In genomic region chr6:32111424-32112066, GRCh38 we compare ENCODE assay signal across 19 cellular contexts. TPM values are rescaled to one million over a fixed set of nuclear protein-coding genes. Genes with fewer than 3 reads are reported as not detected.
DNase-seq lines count a peak whose midpoint lies in the region; ATAC-seq and TF ChIP-seq lines count a peak whose summit lies in the region.
"Had no signal": no experiment of that assay in that cellular context is flagged by ENCODE, and none has a peak within 500 bp of the region (broad histone marks: within the 10 kb centered on the region; RNA-seq: fewer than 3 reads in every experiment).

No MANE protein-coding gene starts in this region.

- no peaks in the 10 kb centered on the region for H3K9me3 Mint-ChIP-seq in central memory CD8-positive, alpha-beta T cell
- H3K9me3 Mint-ChIP-seq: activated T-helper 2 cell treated with anti-CD3 and anti-CD28 coated beads, Interferon-gamma antibody, Interleukin-2, Interleukin-4, amounts not matched to agents 10 μg/mL and 5 μg/mL and 100 μg/mL, durations not matched to agents 14 hours and 24 hours and 36 hours; dendritic cell treated with granulocyte-macrophage colony-stimulating factor and Interleukin-4, amounts not matched to agents 40 ng/mL and 50 ng/mL, for 4 days; neural crest cell had no signal

- peaks cover 35% of the 10 kb centered on the region for H3K4me1 Mint-ChIP-seq in central memory CD8-positive, alpha-beta T cell

- H3K79me1 ChIP-seq in mesenchymal stem cell (replicated peaks; ENCODE audit: low read length, poor library complexity, severe bottlenecking) = peaks cover 3% of the 10 kb centered on the region

- H2AFZ ChIP-seq in mesenchymal stem cell (ENCODE audit: low read depth, low read length) = no peak overlapping the region

- no peak overlapping the region for H3K4me2 ChIP-seq in mesenchymal stem cell (ENCODE audit: low read length, poor library complexity, severe bottlenecking)

- no peak overlapping the region for H3K27ac ChIP-seq in HEK293 (ENCODE audit: extremely low read depth, low read depth, low read length)
- no peak overlapping the region for H3K27ac ChIP-seq in mesenchymal stem cell (ENCODE audit: low read length, poor library complexity, severe bottlenecking)
- H3K27ac ChIP-seq in stomach = peak overlapping the region in 4 of 5 donors; percentile 75 to 85 (median 79)
- H3K27ac ChIP-seq: right lobe of liver had no signal

- H3K4me3 ChIP-seq in HEK293 (ENCODE audit: low read depth, low read length) (no peak overlapping the region), mesenchymal stem cell (ENCODE audit: insufficient read depth in 1 of 2, low read depth in 1 of 2, low read length in 2 of 2) (peak overlapping the region in 1 of 2 experiments; percentile 2), stomach (no peak overlapping the region)
- H3K4me3 ChIP-seq: right lobe of liver had no signal

- H3K4me1 ChIP-seq in HEK293 (ENCODE audit: control insufficient read depth, insufficient read depth, low read length) = peaks cover 9% of the 10 kb centered on the region; the same call in 1 of the 2 replicates
- H3K4me1 ChIP-seq in mesenchymal stem cell (ENCODE audit: control insufficient read depth, insufficient read depth, low read depth, low read length) = peaks cover 15% of the 10 kb centered on the region
- peaks cover 46 to 83% (median 63%) of the 10 kb centered on the region in 4 donors for H3K4me1 ChIP-seq in stomach

- H2BK120ac ChIP-seq in mesenchymal stem cell (ENCODE audit: low read depth, low read length) = no peak overlapping the region

- peaks cover 3% of the 10 kb centered on the region for H3K36me3 Mint-ChIP-seq in central memory CD8-positive, alpha-beta T cell (ENCODE audit: insufficient read depth)

- no peak overlapping the region for H4K8ac ChIP-seq in mesenchymal stem cell (ENCODE audit: low read length)

- ATAC-seq in central memory CD8-positive, alpha-beta T cell (replicated peaks; ENCODE audit: extremely low read depth, poor library complexity, severe bottlenecking) = no peak
- no peak for ATAC-seq in GM21528 (IDR thresholded peaks at IDR 0.05; ENCODE audit: low FRiP score, unreplicated experiment)
- ATAC-seq: activated CD8-positive, alpha-beta T cell treated with anti-CD3 and anti-CD28 coated beads, Interleukin-2, amount 10 ng/mL, durations not matched to agents 7 days and 5 days had no signal

- peaks cover 27% of the 10 kb centered on the region for H3K27me3 Mint-ChIP-seq in central memory CD8-positive, alpha-beta T cell

- H3K27ac Mint-ChIP-seq in central memory CD8-positive, alpha-beta T cell (ENCODE audit: low read depth) = peak overlapping the region; percentile 13
- H3K27ac Mint-ChIP-seq: activated CD8-positive, alpha-beta T cell treated with anti-CD3 and anti-CD28 coated beads, Interleukin-2, amount 10 ng/mL, durations not matched to agents 7 days and 5 days; activated T-helper 2 cell treated with anti-CD3 and anti-CD28 coated beads, Interferon-gamma antibody, Interleukin-2, Interleukin-4, amounts not matched to agents 10 μg/mL and 5 μg/mL and 100 μg/mL, durations not matched to agents 14 hours and 24 hours and 36 hours; dendritic cell treated with granulocyte-macrophage colony-stimulating factor and Interleukin-4, amounts not matched to agents 40 ng/mL and 50 ng/mL, for 4 days had no signal

- POLR2A ChIA-PET in HEK293 (lab: Yijun Ruan, JAX) = interaction anchor here (0.8 to 1.6 kb wide), 6 partner anchors 17 to 139 kb away, joined by 3 to 8 read pairs (median 4); partner anchors contain the start of genes ATF6B, DXO and FKBPL

- H4K91ac ChIP-seq in mesenchymal stem cell (ENCODE audit: low read length) = no peak overlapping the region

- TF ChIP-seq POLR2A in stomach (IDR thresholded peaks at IDR 0.05) = no peak

- H2BK5ac ChIP-seq in mesenchymal stem cell (ENCODE audit: low read depth, low read length, poor library complexity, severe bottlenecking) = no peak overlapping the region

- H3K18ac ChIP-seq in mesenchymal stem cell (ENCODE audit: low read depth in 1 of 2, low read length in 2 of 2) = no peak overlapping the region

- no peak overlapping the region for H3K14ac ChIP-seq in mesenchymal stem cell (ENCODE audit: low read length in 2 of 2)

- H3K9ac ChIP-seq in mesenchymal stem cell (ENCODE audit: low read length) = peak overlapping the region; percentile 87

- no peak overlapping the region for H2AK5ac ChIP-seq in mesenchymal stem cell (ENCODE audit: low read length, severe bottlenecking)

- H2BK12ac ChIP-seq in mesenchymal stem cell (ENCODE audit: low read length in 2 of 2) = no peak overlapping the region

- H3K4ac ChIP-seq in mesenchymal stem cell (ENCODE audit: low read depth in 1 of 2, low read length in 2 of 2) = no peak overlapping the region

- H3K9me3 ChIP-seq in HEK293 (ENCODE audit: control insufficient read depth, insufficient read depth, low read depth, low read length) = no peaks in the 10 kb centered on the region
- no peaks in the 10 kb centered on the region for H3K9me3 ChIP-seq in mesenchymal stem cell (ENCODE audit: control insufficient read depth, low read length)
- H3K9me3 ChIP-seq in stomach = no peaks in the 10 kb centered on the region
- H3K9me3 ChIP-seq: right lobe of liver had no signal

- no peak for DNase-seq in central memory CD8-positive, alpha-beta T cell (ENCODE audit: low spot score in 2 of 2)
- DNase-seq in mesenchymal stem cell = no peak
- no peak for DNase-seq in stomach
- no peak for DNase-seq in GM03348 (ENCODE audit: low spot score)
- no peak for DNase-seq in activated CD4-positive, alpha-beta T cell treated with anti-CD3 and anti-CD28 coated beads for 1 hour
- no peak for DNase-seq in NCI-H2107 (lab: John Stamatoyannopoulos, UW)
- DNase-seq: activated CD8-positive, alpha-beta T cell treated with anti-CD3 and anti-CD28 coated beads, Interleukin-2, amount 10 ng/mL, durations not matched to agents 7 days and 5 days; Calu3; HCEC 1CT; MM.1S; NCI-H2029; NCI-H526; right lobe of liver; stimulated activated CD4-positive, alpha-beta T cell treated with anti-CD3 and anti-CD28 coated beads, Interleukin-4, amount 100 ng/mL, for 4 hours had no signal

- H3K27me3 ChIP-seq in mesenchymal stem cell (ENCODE audit: control insufficient read depth in 1 of 2, insufficient read depth in 1 of 2, low read length in 2 of 2) (peaks cover 0 to 44% of the 10 kb centered on the region in 2 experiments), stomach (peaks cover 0 to 5% (median 0%) of the 10 kb centered on the region in 3 donors)
- H3K27me3 ChIP-seq: right lobe of liver had no signal

- no peak for TF ChIP-seq EP300 in stomach (IDR thresholded peaks at IDR 0.05)

- intact Hi-C loops in stomach (cut with DNase I; ENCODE audit: low total_unique reads) = no loop called here

- H3K36me3 ChIP-seq in HEK293 (ENCODE audit: control insufficient read depth in 2 of 2, insufficient read depth in 1 of 2, low read length in 2 of 2) = peaks cover 7 to 28% of the 10 kb centered on the region in 2 experiments; a peak in 2 of 3 replicates
- H3K36me3 ChIP-seq in mesenchymal stem cell (ENCODE audit: control insufficient read depth in 1 of 2, insufficient read depth in 2 of 2, low read depth in 1 of 2, low read length in 2 of 2) = peaks cover 18 to 29% of the 10 kb centered on the region in 2 experiments
- H3K36me3 ChIP-seq in stomach = peaks cover 7 to 23% (median 19%) of the 10 kb centered on the region in 4 donors

- H3K4me3 Mint-ChIP-seq in central memory CD8-positive, alpha-beta T cell = no peak overlapping the region
- H3K4me3 Mint-ChIP-seq: activated CD8-positive, alpha-beta T cell treated with anti-CD3 and anti-CD28 coated beads, Interleukin-2, amount 10 ng/mL, durations not matched to agents 7 days and 5 days; dendritic cell treated with granulocyte-macrophage colony-stimulating factor and Interleukin-4, amounts not matched to agents 40 ng/mL and 50 ng/mL, for 4 days; neural crest cell had no signal

- CTCF ChIA-PET in HEK293 (lab: Yijun Ruan, JAX) = interaction anchor here (0.6 to 2.1 kb wide), 6 partner anchors 26 to 58 kb away, joined by 3 to 6 read pairs (median 4); no protein-coding TSS in a partner anchor

- H2BK15ac ChIP-seq in mesenchymal stem cell (ENCODE audit: low read depth, poor library complexity, severe bottlenecking) = no peak overlapping the region

- H3K23ac ChIP-seq in mesenchymal stem cell (ENCODE audit: low read length in 2 of 2) = no peak overlapping the region

- 98% methylated on average over 7 of the region's 7 CpGs for WGBS in mesenchymal stem cell
- WGBS in stomach, 5 donors = 40 to 66% (median 51%) methylated on average over 7 of the region's 7 CpGs

- TF ChIP-seq CTCF in HEK293 (tag by site-specific recombination; IDR thresholded peaks at IDR 0.05) (no peak), stomach (IDR thresholded peaks at IDR 0.05) (no peak)

TF ChIP-seq in HEK293, 187 proteins besides CTCF, POLR2A, EP300 and RAD21:
- TF ChIP-seq ZNF366 (tag by site-specific recombination; conservative IDR thresholded peaks at IDR 0.05) = 0 out of 2 replicates have a peak, but pooled peaks have one; percentile 19
- no peak for TF ChIP-seq ZNF404 (tag by site-specific recombination; IDR thresholded peaks at IDR 0.05)

RNA-seq across cellular contexts. Expression of gene TNXB, which starts 2.4 kb away (rescaled TPM):
- polyA plus RNA-seq in mesenchymal stem cell (2013, experiment 1 of 2) = 3.9 TPM
- 3.2 TPM for polyA plus RNA-seq in mesenchymal stem cell (2013, experiment 2 of 2)
- 100 to 1,000 TPM in 1 of 5 donors, 10 to 100 TPM in 4; 43.8 to 408 (median 71.0) TPM for total RNA-seq in stomach
- polyA plus RNA-seq in stomach = 10 to 100 TPM; 15.1 to 17.7 (median 15.7) TPM

RNA-seq across cellular contexts. Expression of gene ATF6B, which starts 16.5 kb away (rescaled TPM):
- 68.3 TPM for polyA plus RNA-seq in mesenchymal stem cell (2013, experiment 1 of 2)
- polyA plus RNA-seq in mesenchymal stem cell (2013, experiment 2 of 2) = 66.3 TPM
- 100 to 1,000 TPM in 2 of 5 donors, 10 to 100 TPM in 3; 22.8 to 718 (median 73.3) TPM for total RNA-seq in stomach
- polyA plus RNA-seq in stomach = 10 to 100 TPM; 20.9 to 48.1 (median 24.4) TPM

RNA-seq across cellular contexts. Expression of gene FKBPL, which starts 18.5 kb away (rescaled TPM):
- polyA plus RNA-seq in mesenchymal stem cell (2013, experiment 1 of 2) = 4.3 TPM
- polyA plus RNA-seq in mesenchymal stem cell (2013, experiment 2 of 2) = 4.3 TPM
- total RNA-seq in stomach = 1 to 10 TPM in 2 of 5 donors, under 1 TPM in 1, not detected in 2; 0.45 to 3.3 (median 3.2) TPM
- polyA plus RNA-seq in stomach = 1 to 10 TPM; 2.7 to 9.6 (median 8.5) TPM

RNA-seq across cellular contexts. Expression of gene PRRT1, which starts 40.2 kb away (rescaled TPM):
- 8.0 TPM for polyA plus RNA-seq in mesenchymal stem cell (2013, experiment 1 of 2)
- 7.9 TPM for polyA plus RNA-seq in mesenchymal stem cell (2013, experiment 2 of 2)
- under 1 TPM in 3 of 5 donors, not detected in 2; 0.18 to 0.87 (median 0.87) TPM for total RNA-seq in stomach
- 1 to 10 TPM; 1.9 to 6.0 (median 3.4) TPM for polyA plus RNA-seq in stomach

RNA-seq across cellular contexts. Expression of gene PPT2, which starts 42.4 kb away (rescaled TPM):
- polyA plus RNA-seq in mesenchymal stem cell (2013, experiment 1 of 2) = 31.6 TPM
- polyA plus RNA-seq in mesenchymal stem cell (2013, experiment 2 of 2) = 31.6 TPM
- total RNA-seq in stomach = 10 to 100 TPM in 4 of 5 donors, 1 to 10 TPM in 1; 5.8 to 73.0 (median 35.7) TPM
- 10 to 100 TPM in 1 of 3 donors, 1 to 10 TPM in 2; 5.8 to 11.1 (median 7.9) TPM for polyA plus RNA-seq in stomach

Comparison
In these comparisons a context has a peak if more than half of its experiments do, and no peak if none do; other contexts are left out.
1. H3K27ac ChIP-seq: peak in stomach (4 of 5); none in HEK293 (single experiment) and mesenchymal stem cell (single experiment).